In the genomic region with DNA sequence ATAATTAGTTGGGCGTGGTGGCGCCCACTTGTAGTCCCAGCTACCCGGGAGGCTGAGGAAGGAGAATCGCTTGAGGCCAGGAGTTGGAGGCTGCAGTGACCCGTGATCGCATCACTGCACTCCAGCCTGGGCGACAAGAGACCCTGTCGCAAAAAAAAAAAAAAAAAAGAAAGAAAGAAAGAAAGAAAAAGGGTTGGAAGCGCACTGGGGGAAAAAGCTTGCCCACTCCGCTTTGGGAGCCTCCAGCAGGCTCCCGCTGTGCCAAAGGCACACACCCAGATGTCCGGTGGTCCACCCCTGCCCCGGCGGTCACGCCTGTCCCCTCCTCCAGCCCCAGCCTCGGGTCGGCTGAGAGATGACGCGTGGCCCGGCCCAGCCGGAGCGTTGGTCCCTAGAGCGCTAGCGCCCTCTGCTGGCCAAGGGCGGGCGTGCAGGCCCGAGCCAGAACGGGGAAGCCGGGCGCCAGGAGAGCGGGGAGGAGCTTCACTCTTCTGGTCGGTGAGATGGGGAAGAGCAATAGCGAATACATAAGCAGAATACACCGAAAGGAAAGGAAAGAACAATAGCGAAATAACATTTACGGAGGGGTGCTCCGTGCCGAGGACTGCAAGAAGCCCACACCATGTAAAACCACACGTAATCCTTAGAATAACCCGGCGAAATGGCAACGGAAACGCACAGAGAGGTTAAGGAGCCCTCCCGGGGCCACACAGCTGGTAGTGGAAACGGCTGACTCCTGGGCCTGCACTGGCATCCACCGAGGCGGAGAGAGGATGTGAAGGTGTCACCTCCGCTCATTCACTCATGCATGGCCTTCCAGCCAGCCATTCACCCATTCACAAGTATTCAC, we compare ENCODE assay signal across 8 cellular contexts. TPM values are rescaled to one million over a fixed set of nuclear protein-coding genes. Genes with fewer than 3 reads are reported as not detected.
DNase-seq lines count a peak whose midpoint lies in the region; ATAC-seq and TF ChIP-seq lines count a peak whose summit lies in the region.

No MANE protein-coding gene starts in this region.

- no peaks in the 10 kb centered on the region for H3K9me3 ChIP-seq in endodermal cell (ENCODE audit: control insufficient read depth, low read length)

- POLR2A ChIA-PET in BJ (lab: Charles Lee) = interaction anchor here (0.8 kb wide), 1 partner anchor 87 kb away, joined by 4 read pairs; no protein-coding TSS in a partner anchor

- 22 to 24% methylated on average over 25 to 48 of the region's 48 CpGs for WGBS in endodermal cell (ENCODE audit: insufficient coverage in 1 of 2, insufficient read length in 1 of 2), 2 experiments

- no peaks in the 10 kb centered on the region for H3K27me3 Mint-ChIP-seq in endodermal cell (ENCODE audit: insufficient read depth)

- CTCF ChIA-PET in BJ (lab: Yijun Ruan, JAX) = interaction anchor here (0.5 to 18.2 kb wide), 45 partner anchors 9 to 507 kb away, joined by 3 to 590 read pairs (median 4); a partner anchor contains a TSS

- H3K4me1 Mint-ChIP-seq in endodermal cell = peaks cover 11% of the 10 kb centered on the region

- peak; percentile 99 for TF ChIP-seq CTCF in BJ (IDR thresholded peaks at IDR 0.05; ENCODE audit: insufficient read depth, low read depth, low read length)
- peak; percentile 100 for TF ChIP-seq CTCF in endodermal cell (conservative IDR thresholded peaks at IDR 0.05)

- peaks cover 2% of the 10 kb centered on the region for H3K4me1 ChIP-seq in endodermal cell (ENCODE audit: control insufficient read depth, insufficient read depth, low read length)

- no peak overlapping the region for H3K27ac ChIP-seq in endodermal cell (ENCODE audit: low read depth, low read length)

- peak; percentile 91 for ATAC-seq in GM19467 (IDR thresholded peaks at IDR 0.05; ENCODE audit: unreplicated experiment)

- no peaks in the 10 kb centered on the region for H3K36me3 Mint-ChIP-seq in endodermal cell (ENCODE audit: low read depth)

- no peak overlapping the region for H3K9ac ChIP-seq in endodermal cell (ENCODE audit: extremely low read depth, low read length, poor library complexity, severe bottlenecking)

- H3K9me3 Mint-ChIP-seq in endodermal cell = no peaks in the 10 kb centered on the region

- H3K27me3 ChIP-seq in BJ (ENCODE audit: control insufficient read depth, insufficient read depth, low read length) (no peaks in the 10 kb centered on the region), endodermal cell (ENCODE audit: control insufficient read depth, insufficient read depth, low read length, poor library complexity, severe bottlenecking) (no peaks in the 10 kb centered on the region)

- no peak overlapping the region for H3K4me3 Mint-ChIP-seq in endodermal cell

- H3K36me3 ChIP-seq in BJ (ENCODE audit: control insufficient read depth, insufficient read depth, low read length) (no peaks in the 10 kb centered on the region), endodermal cell (ENCODE audit: control insufficient read depth, insufficient read depth, low read length) (no peaks in the 10 kb centered on the region)

- no peak for DNase-seq in BJ (ENCODE audit: low read depth)
- DNase-seq in HUDEP-2 (lab: John Stamatoyannopoulos, UW; ENCODE audit: unreplicated experiment in 76 of 76) = peak in 72 of 76 experiments; percentile 2 to 93 (median 76)
- peak; percentile 83 to 87 for DNase-seq in NOMO-1 (lab: John Stamatoyannopoulos, UW; ENCODE audit: unreplicated experiment in 2 of 2)
- DNase-seq in activated CD8-positive, alpha-beta memory T cell treated with anti-CD3 and anti-CD28 coated beads for 48 hours (ENCODE audit: low read depth in 2 of 3, low spot score in 2 of 3) = peak; percentile 78 to 99 (median 99)
- DNase-seq in endodermal cell = peak; percentile 98
- peak; percentile 87 for DNase-seq in middle frontal gyrus (ENCODE audit: extremely low spot score, low spot score)
- peak; percentile 87 to 88 for DNase-seq in stimulated activated CD8-positive, alpha-beta memory T cell treated with anti-CD3 and anti-CD28 coated beads, Interleukin-2, amount 100 ng/mL, for 1 hour (ENCODE audit: low read depth in 2 of 2)

- peak overlapping the region; percentile 30 for H3K4me3 ChIP-seq in BJ (ENCODE audit: low read depth, low read length)
- H3K4me3 ChIP-seq in endodermal cell (ENCODE audit: low read length) = no peak overlapping the region

- no peak overlapping the region for H3K27ac Mint-ChIP-seq in endodermal cell

RNA-seq across cellular contexts. Expression of a gene that starts 41.7 kb away (rescaled TPM):
- 101 and 138 TPM in 2 replicates for polyA plus RNA-seq in BJ (2011; rRNA removed)
- 48.3 and 62.0 TPM in 2 replicates for polyA minus RNA-seq in BJ (2011; rRNA and poly(A)+ RNA removed)
- 100 to 1,000 TPM; 165 to 168 TPM for total RNA-seq in endodermal cell
- polyA plus RNA-seq in endodermal cell (2013, experiment 1 of 2) = 148 TPM
- polyA plus RNA-seq in endodermal cell (2013, experiment 2 of 2) = 147 TPM
